Comparison of ENCODE assay signal across 17 cellular contexts in the genomic region with DNA sequence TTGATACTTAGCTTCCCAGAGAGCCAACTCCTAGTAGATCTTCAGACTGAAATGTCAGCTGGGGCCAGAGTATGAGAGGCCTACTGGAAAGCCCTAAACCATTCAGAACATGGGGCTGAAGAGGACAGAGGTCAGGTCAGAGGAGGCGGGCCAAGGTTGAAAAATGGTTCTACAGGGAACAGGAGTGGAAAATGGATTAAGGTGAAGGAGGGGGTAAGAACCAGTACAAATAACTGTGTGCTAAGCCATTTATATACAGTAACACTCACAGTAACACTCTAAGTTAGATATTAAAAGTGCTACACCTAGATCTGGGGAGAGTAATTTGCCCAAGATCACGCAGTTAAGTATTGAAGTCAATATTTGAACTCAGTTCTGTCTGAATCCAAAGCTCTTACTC.
DNase-seq lines count a peak whose midpoint lies in the region; ATAC-seq and TF ChIP-seq lines count a peak whose summit lies in the region.
"Had no signal": no experiment of that assay in that cellular context is flagged by ENCODE, and none has a peak within 500 bp of the region (broad histone marks: within the 10 kb centered on the region; RNA-seq: fewer than 3 reads in every experiment).

No MANE protein-coding gene starts in this region.

- no peak overlapping the region for H3K9ac ChIP-seq in neural progenitor cell
- H3K9ac ChIP-seq: BLaER1 treated with 17β-estradiol and CSF1 and Interleukin-3, amounts not matched to agents 10 nM and 100 nM had no signal

- no peaks in the 10 kb centered on the region for H3K27me3 Mint-ChIP-seq in neural progenitor cell (ENCODE audit: insufficient read depth, low read depth)

- H3K27me3 ChIP-seq in left lung (no peaks in the 10 kb centered on the region), neural progenitor cell (no peaks in the 10 kb centered on the region), upper lobe of right lung (no peaks in the 10 kb centered on the region)
- H3K27me3 ChIP-seq: BLaER1 treated with 17β-estradiol and CSF1 and Interleukin-3, amounts not matched to agents 10 nM and 100 nM had no signal

- DNase-seq in left lung: peak in 1 of 2 donors; percentile 49
- peak; percentile 20 for DNase-seq in neural progenitor cell (ENCODE audit: low spot score)
- no peak for DNase-seq in upper lobe of right lung
- DNase-seq in NAMALWA (ENCODE audit: low spot score): no peak
- DNase-seq in foreskin melanocyte: no peak
- DNase-seq: AML-193; Caco-2; Calu3; CD4-positive, alpha-beta T cell; CD8-positive, alpha-beta T cell; DMS79 treated with DMSO at 0.1 percent for 48 hours; GF-D8 had no signal

- no peaks in the 10 kb centered on the region for H3K79me2 ChIP-seq in neural progenitor cell (ENCODE audit: low read depth)

- H3K4me1 Mint-ChIP-seq in neural progenitor cell: peaks cover 18% of the 10 kb centered on the region
- H3K4me1 Mint-ChIP-seq: B cell had no signal

- H3K36me3 ChIP-seq in left lung: no peaks in the 10 kb centered on the region
- H3K36me3 ChIP-seq in neural progenitor cell: no peaks in the 10 kb centered on the region
- H3K36me3 ChIP-seq in upper lobe of right lung: no peaks in the 10 kb centered on the region
- H3K36me3 ChIP-seq: BLaER1 treated with 17β-estradiol and CSF1 and Interleukin-3, amounts not matched to agents 10 nM and 100 nM had no signal

- no peak overlapping the region for H2AFZ ChIP-seq in neural progenitor cell (replicated peaks)

- TF ChIP-seq CTCF in left lung (IDR thresholded peaks at IDR 0.05): no peak
- TF ChIP-seq CTCF in neural progenitor cell (IDR thresholded peaks at IDR 0.05): no peak
- no peak for TF ChIP-seq CTCF in upper lobe of right lung (IDR thresholded peaks at IDR 0.05)

- no peaks in the 10 kb centered on the region for H3F3A ChIP-seq in neural progenitor cell (ENCODE audit: low read depth)

- no peak overlapping the region for H3K4me3 Mint-ChIP-seq in neural progenitor cell
- H3K4me3 Mint-ChIP-seq: B cell; CD4-positive, alpha-beta T cell; CD8-positive, alpha-beta T cell had no signal

- no peaks in the 10 kb centered on the region for H3K36me3 Mint-ChIP-seq in neural progenitor cell
- H3K36me3 Mint-ChIP-seq: CD8-positive, alpha-beta T cell had no signal

- no peak overlapping the region for H3K27ac Mint-ChIP-seq in neural progenitor cell
- H3K27ac Mint-ChIP-seq: B cell; CD4-positive, alpha-beta T cell; CD8-positive, alpha-beta T cell had no signal

- ATAC-seq in left lung (peak; percentile 93), upper lobe of right lung (peak; percentile 81)
- ATAC-seq: A549; CD8-positive, alpha-beta T cell had no signal

- H3K4me1 ChIP-seq in left lung: no peaks in the 10 kb centered on the region
- H3K4me1 ChIP-seq in neural progenitor cell: peaks cover 12% of the 10 kb centered on the region
- no peaks in the 10 kb centered on the region for H3K4me1 ChIP-seq in upper lobe of right lung
- H3K4me1 ChIP-seq: A549; BLaER1 treated with 17β-estradiol and CSF1 and Interleukin-3, amounts not matched to agents 10 nM and 100 nM; Caco-2 had no signal

- intact Hi-C loops in left lung (cut with DNase I): no loop called here
- intact Hi-C loops in upper lobe of right lung (cut with DNase I): no loop called here

- H3K4me3 ChIP-seq in left lung (no peak overlapping the region), neural progenitor cell (no peak overlapping the region), upper lobe of right lung (no peak overlapping the region)
- H3K4me3 ChIP-seq: A549; BLaER1 treated with 17β-estradiol and CSF1 and Interleukin-3, amounts not matched to agents 10 nM and 100 nM had no signal

- H3K9me3 ChIP-seq in left lung (no peaks in the 10 kb centered on the region), neural progenitor cell (ENCODE audit: low read depth) (no peaks in the 10 kb centered on the region), upper lobe of right lung (no peaks in the 10 kb centered on the region)
- H3K9me3 ChIP-seq: A549; BLaER1 treated with 17β-estradiol and CSF1 and Interleukin-3, amounts not matched to agents 10 nM and 100 nM; Caco-2 had no signal

- no peak overlapping the region for H3K4me2 ChIP-seq in neural progenitor cell
- H3K4me2 ChIP-seq: A549; BLaER1 treated with 17β-estradiol and CSF1 and Interleukin-3, amounts not matched to agents 10 nM and 100 nM had no signal

- no peaks in the 10 kb centered on the region for H4K20me1 ChIP-seq in neural progenitor cell (ENCODE audit: low read depth)
- H4K20me1 ChIP-seq: BLaER1 treated with 17β-estradiol and CSF1 and Interleukin-3, amounts not matched to agents 10 nM and 100 nM had no signal

- H3K27ac ChIP-seq in left lung (no peak overlapping the region), neural progenitor cell (no peak overlapping the region), upper lobe of right lung (no peak overlapping the region)
- H3K27ac ChIP-seq: 22Rv1; A549; BLaER1 treated with 17β-estradiol and CSF1 and Interleukin-3, amounts not matched to agents 10 nM and 100 nM; C4-2B had no signal

- H3K9me3 Mint-ChIP-seq in neural progenitor cell: no peaks in the 10 kb centered on the region
- H3K9me3 Mint-ChIP-seq: CD4-positive, alpha-beta T cell; CD8-positive, alpha-beta T cell had no signal
